1 cellular context compared by ENCODE assay signal in genomic region chr1:108681701-108682100, GRCh38.
TF ChIP-seq lines count a peak whose summit lies in the region.

No MANE protein-coding gene starts in this region.

TF ChIP-seq in endothelial cell of umbilical vein, 7 proteins besides CTCF, POLR2A, EP300 and RAD21:
- peak; percentile 67 for TF ChIP-seq GATA2 (IDR thresholded peaks at IDR 0.05; ENCODE audit: insufficient read depth, insufficient read length, low read depth, low read length)
TF ChIP-seq in endothelial cell of umbilical vein: peak in this region for 1; not testable (repeated sequence) for 6.
